8 cellular contexts compared by ENCODE assay signal in genomic region chr13:72221276-72221962, GRCh38.
A peak's percentile ranks its signal among the peaks of the same experiment; 100 is the strongest.
DNase-seq lines count a peak whose midpoint lies in the region; ATAC-seq and TF ChIP-seq lines count a peak whose summit lies in the region.

No MANE protein-coding gene starts in this region.

- H3K56ac ChIP-seq in IMR-90 (ENCODE audit: extremely low read depth, insufficient read depth, low read length): no peak overlapping the region

- H3K14ac ChIP-seq in IMR-90 (replicated peaks; ENCODE audit: low read depth, low read length): no peak overlapping the region

- no peaks in the 10 kb centered on the region for H3K4me1 ChIP-seq in IMR-90 (ENCODE audit: control insufficient read depth, insufficient read depth, low read length)
- no peaks in the 10 kb centered on the region for H3K4me1 ChIP-seq in adipocyte (ENCODE audit: control insufficient read depth, insufficient read depth, low read length)
- H3K4me1 ChIP-seq in right lobe of liver: no peaks in the 10 kb centered on the region

- BruUV-seq in IMR-90 (replicated peaks; lab: Mats Ljungman, UMichigan): no TSS peak

- no peak overlapping the region for H2AFZ ChIP-seq in IMR-90 (replicated peaks; ENCODE audit: low read length, poor library complexity)

- intact Hi-C loops in activated CD8-positive, alpha-beta T cell treated with anti-CD3 and anti-CD28 coated beads for 36 hours (cut with micrococcal nuclease): no loop called here
- intact Hi-C loops in IMR-90 (cut with micrococcal nuclease) (no loop called here), right lobe of liver (cut with DNase I) (no loop called here)
- intact Hi-C loops in activated naive CD4-positive, alpha-beta T cell treated with anti-CD3 and anti-CD28 coated beads for 36 hours (cut with micrococcal nuclease): no loop called here

- peaks cover 2% of the 10 kb centered on the region for H3K4me1 Mint-ChIP-seq in activated CD8-positive, alpha-beta T cell treated with anti-CD3 and anti-CD28 coated beads for 36 hours (ENCODE audit: low read depth)
- H3K4me1 Mint-ChIP-seq in activated CD8-positive, alpha-beta T cell treated with anti-CD3 and anti-CD28 coated beads, Interleukin-2, amount 10 ng/mL, durations not matched to agents 7 days and 5 days (ENCODE audit: low read depth): no peaks in the 10 kb centered on the region
- no peaks in the 10 kb centered on the region for H3K4me1 Mint-ChIP-seq in activated naive CD4-positive, alpha-beta T cell treated with anti-CD3 and anti-CD28 coated beads for 36 hours (ENCODE audit: low read depth)

- TF ChIP-seq POLR2A in IMR-90 (IDR thresholded peaks at IDR 0.05; ENCODE audit: low read depth, low read length) (no peak), right lobe of liver (IDR thresholded peaks at IDR 0.05) (no peak)

- H2BK5ac ChIP-seq in IMR-90 (ENCODE audit: low read depth, low read length, poor library complexity, severe bottlenecking): no peak overlapping the region

- no peaks in the 10 kb centered on the region for H3K36me3 ChIP-seq in IMR-90 (ENCODE audit: control insufficient read depth, insufficient read depth, low read length)
- no peaks in the 10 kb centered on the region for H3K36me3 ChIP-seq in adipocyte (ENCODE audit: control insufficient read depth, insufficient read depth, low read length, severe bottlenecking)
- H3K36me3 ChIP-seq in right lobe of liver: no peaks in the 10 kb centered on the region

- 0% methylated on average over 1 of the region's 9 CpGs; no CpG with 5 or more reads in 1 of the 2 experiments for WGBS in IMR-90 (ENCODE audit: extremely low coverage in 2 of 2, insufficient read length in 1 of 2), 2 experiments
- 78% methylated on average over 2 of the region's 9 CpGs for WGBS in right lobe of liver (ENCODE audit: insufficient coverage, low coverage, low lambda C conversion rate, missing lambda C conversion rate)

- no peak overlapping the region for H2BK20ac ChIP-seq in IMR-90 (ENCODE audit: low read depth, low read length)

- peak; percentile 5 for DNase-seq in activated CD8-positive, alpha-beta T cell treated with anti-CD3 and anti-CD28 coated beads for 36 hours
- DNase-seq in activated CD8-positive, alpha-beta T cell treated with anti-CD3 and anti-CD28 coated beads, Interleukin-2, amount 10 ng/mL, durations not matched to agents 7 days and 5 days: no peak
- DNase-seq in IMR-90 (no peak), adipocyte (ENCODE audit: low read depth) (peak; percentile 18), right lobe of liver (peak; percentile 17 to 56 (median 40))
- DNase-seq in activated naive CD4-positive, alpha-beta T cell treated with anti-CD3 and anti-CD28 coated beads for 36 hours: no peak

- peaks cover 10% of the 10 kb centered on the region for H3K9me3 Mint-ChIP-seq in activated CD8-positive, alpha-beta T cell treated with anti-CD3 and anti-CD28 coated beads for 36 hours
- H3K9me3 Mint-ChIP-seq in activated CD8-positive, alpha-beta T cell treated with anti-CD3 and anti-CD28 coated beads, Interleukin-2, amount 10 ng/mL, durations not matched to agents 7 days and 5 days (ENCODE audit: insufficient read depth): no peaks in the 10 kb centered on the region
- H3K9me3 Mint-ChIP-seq in activated naive CD4-positive, alpha-beta T cell treated with anti-CD3 and anti-CD28 coated beads for 36 hours: peaks cover 6% of the 10 kb centered on the region

- no peak overlapping the region for H2BK120ac ChIP-seq in IMR-90 (ENCODE audit: low read depth, low read length)

- H3K36me3 Mint-ChIP-seq in activated CD8-positive, alpha-beta T cell treated with anti-CD3 and anti-CD28 coated beads for 36 hours (ENCODE audit: low read depth): no peaks in the 10 kb centered on the region
- no peaks in the 10 kb centered on the region for H3K36me3 Mint-ChIP-seq in activated CD8-positive, alpha-beta T cell treated with anti-CD3 and anti-CD28 coated beads, Interleukin-2, amount 10 ng/mL, durations not matched to agents 7 days and 5 days (ENCODE audit: low read depth)
- H3K36me3 Mint-ChIP-seq in activated naive CD4-positive, alpha-beta T cell treated with anti-CD3 and anti-CD28 coated beads for 36 hours (ENCODE audit: low read depth): no peaks in the 10 kb centered on the region

- no peak overlapping the region for H2AK9ac ChIP-seq in IMR-90 (replicated peaks; ENCODE audit: low read depth, low read length, poor library complexity)

- no peak overlapping the region for H3K23ac ChIP-seq in IMR-90 (ENCODE audit: low read depth, low read length)

- no peak overlapping the region for H4K91ac ChIP-seq in IMR-90 (ENCODE audit: insufficient read depth, low read depth, low read length)

- H3K27me3 Mint-ChIP-seq in activated CD8-positive, alpha-beta T cell treated with anti-CD3 and anti-CD28 coated beads for 36 hours: no peaks in the 10 kb centered on the region
- no peaks in the 10 kb centered on the region for H3K27me3 Mint-ChIP-seq in activated CD8-positive, alpha-beta T cell treated with anti-CD3 and anti-CD28 coated beads, Interleukin-2, amount 10 ng/mL, durations not matched to agents 7 days and 5 days (ENCODE audit: low read depth)
- no peaks in the 10 kb centered on the region for H3K27me3 Mint-ChIP-seq in activated naive CD4-positive, alpha-beta T cell treated with anti-CD3 and anti-CD28 coated beads for 36 hours (ENCODE audit: low read depth)

- POLR2A ChIA-PET in activated CD8-positive, alpha-beta T cell treated with anti-CD3 and anti-CD28 coated beads for 36 hours (lab: Charles Lee): no interaction called here
- POLR2A ChIA-PET in activated CD8-positive, alpha-beta T cell treated with anti-CD3 and anti-CD28 coated beads, Interleukin-2, amount 10 ng/mL, durations not matched to agents 7 days and 5 days (lab: Charles Lee): no interaction called here
- POLR2A ChIA-PET in IMR-90 (lab: Charles Lee; ENCODE audit: unreplicated experiment): no interaction called here

- H3K9me3 ChIP-seq in IMR-90 (ENCODE audit: control insufficient read depth, insufficient read depth, low read length) (peaks cover 6% of the 10 kb centered on the region), adipocyte (ENCODE audit: control insufficient read depth, low read length) (no peaks in the 10 kb centered on the region), right lobe of liver (no peaks in the 10 kb centered on the region)

- no peak overlapping the region for H2BK15ac ChIP-seq in IMR-90 (ENCODE audit: low read depth, low read length)

- dilution Hi-C loops in IMR-90 (cut with HindIII; ENCODE audit: low sequenced_read_pairs, unreplicated experiment): no loop called here

- no peak for ATAC-seq in activated CD8-positive, alpha-beta T cell treated with anti-CD3 and anti-CD28 coated beads for 36 hours
- no peak for ATAC-seq in activated CD8-positive, alpha-beta T cell treated with anti-CD3 and anti-CD28 coated beads, Interleukin-2, amount 10 ng/mL, durations not matched to agents 7 days and 5 days
- ATAC-seq in IMR-90 (ENCODE audit: low read depth): peak; percentile 40; the same call in 1 of the 2 replicates
- ATAC-seq in right lobe of liver: peak; percentile 45 to 75 (median 62)
- no peak for ATAC-seq in GM21723 (IDR thresholded peaks at IDR 0.05; ENCODE audit: unreplicated experiment)
- ATAC-seq in GM21526 (IDR thresholded peaks at IDR 0.05; ENCODE audit: low FRiP score, unreplicated experiment): no peak

- H2AK5ac ChIP-seq in IMR-90 (ENCODE audit: low read depth, low read length): no peak overlapping the region

- H3K4me2 ChIP-seq in IMR-90 (ENCODE audit: low read depth, low read length): no peak overlapping the region

- H3K27me3 ChIP-seq in IMR-90 (ENCODE audit: control insufficient read depth, insufficient read depth, low read length): no peaks in the 10 kb centered on the region
- no peaks in the 10 kb centered on the region for H3K27me3 ChIP-seq in adipocyte (replicated peaks; ENCODE audit: control insufficient read depth, insufficient read depth, low read length)
- H3K27me3 ChIP-seq in right lobe of liver: no peaks in the 10 kb centered on the region

- no peak overlapping the region for H4K8ac ChIP-seq in IMR-90 (ENCODE audit: low read depth in 2 of 2, low read length in 2 of 2)

- no peak for TF ChIP-seq RAD21 in IMR-90 (IDR thresholded peaks at IDR 0.05; ENCODE audit: low read length)

- no peak overlapping the region for H3K18ac ChIP-seq in IMR-90 (ENCODE audit: low read depth, low read length)

- H3K27ac Mint-ChIP-seq in activated CD8-positive, alpha-beta T cell treated with anti-CD3 and anti-CD28 coated beads for 36 hours: no peak overlapping the region
- no peak overlapping the region for H3K27ac Mint-ChIP-seq in activated CD8-positive, alpha-beta T cell treated with anti-CD3 and anti-CD28 coated beads, Interleukin-2, amount 10 ng/mL, durations not matched to agents 7 days and 5 days
- no peak overlapping the region for H3K27ac Mint-ChIP-seq in activated naive CD4-positive, alpha-beta T cell treated with anti-CD3 and anti-CD28 coated beads for 36 hours

- H3K79me1 ChIP-seq in IMR-90 (ENCODE audit: low read depth in 1 of 2, low read length in 2 of 2): no peaks in the 10 kb centered on the region

- no peak overlapping the region for H3K27ac ChIP-seq in IMR-90 (ENCODE audit: insufficient read depth, low read length)
- H3K27ac ChIP-seq in right lobe of liver: no peak overlapping the region

- H4K20me1 ChIP-seq in IMR-90 (ENCODE audit: insufficient read depth, low read length): no peaks in the 10 kb centered on the region

- no peak overlapping the region for H3K4me3 Mint-ChIP-seq in activated CD8-positive, alpha-beta T cell treated with anti-CD3 and anti-CD28 coated beads for 36 hours
- H3K4me3 Mint-ChIP-seq in activated CD8-positive, alpha-beta T cell treated with anti-CD3 and anti-CD28 coated beads, Interleukin-2, amount 10 ng/mL, durations not matched to agents 7 days and 5 days: no peak overlapping the region
- no peak overlapping the region for H3K4me3 Mint-ChIP-seq in activated naive CD4-positive, alpha-beta T cell treated with anti-CD3 and anti-CD28 coated beads for 36 hours

- in situ Hi-C loops in IMR-90 (cut with MboI; ENCODE audit: low sequenced_read_pairs): no loop called here

- H4K5ac ChIP-seq in IMR-90 (ENCODE audit: low read depth, low read length): no peak overlapping the region

- no peaks in the 10 kb centered on the region for H3K9me1 ChIP-seq in IMR-90 (ENCODE audit: insufficient read depth, low read length)

- H3K4me3 ChIP-seq in IMR-90 (ENCODE audit: insufficient read depth, low read depth, low read length): no peak overlapping the region
- H3K4me3 ChIP-seq in adipocyte (ENCODE audit: low read length): no peak overlapping the region
- no peak overlapping the region for H3K4me3 ChIP-seq in right lobe of liver

- no peak for TF ChIP-seq CTCF in activated CD8-positive, alpha-beta T cell treated with anti-CD3 and anti-CD28 coated beads for 36 hours (IDR thresholded peaks at IDR 0.05)
- TF ChIP-seq CTCF in IMR-90 (conservative IDR thresholded peaks at IDR 0.05; ENCODE audit: low read depth, low read length): no peak
- peak; percentile 24 to 57 (median 38) for TF ChIP-seq CTCF in right lobe of liver (IDR thresholded peaks at IDR 0.05)

- H3K9ac ChIP-seq in IMR-90 (ENCODE audit: low read depth, low read length): no peak overlapping the region
- H3K9ac ChIP-seq in adipocyte (ENCODE audit: low read length): no peak overlapping the region

- H3K4ac ChIP-seq in IMR-90 (ENCODE audit: low read depth, low read length): no peak overlapping the region

- CTCF ChIA-PET in activated CD8-positive, alpha-beta T cell treated with anti-CD3 and anti-CD28 coated beads for 36 hours (lab: Charles Lee): no interaction called here
- CTCF ChIA-PET in activated CD8-positive, alpha-beta T cell treated with anti-CD3 and anti-CD28 coated beads, Interleukin-2, amount 10 ng/mL, durations not matched to agents 7 days and 5 days (lab: Charles Lee): no interaction called here
- CTCF ChIA-PET in IMR-90 (lab: Yijun Ruan, JAX): no interaction called here
- CTCF ChIA-PET in activated naive CD4-positive, alpha-beta T cell treated with anti-CD3 and anti-CD28 coated beads for 36 hours (lab: Charles Lee): interaction anchor here (1.0 kb wide), 1 partner anchor 11 kb away, joined by 4 read pairs; no protein-coding TSS in a partner anchor

Comparison
In these comparisons a context has a peak if more than half of its experiments do, and no peak if none do; other contexts are left out.
1. DNase-seq: peak in activated CD8-positive, alpha-beta T cell treated with anti-CD3 and anti-CD28 coated beads for 36 hours (single experiment), adipocyte (single experiment) and right lobe of liver (3 of 3); none in activated CD8-positive, alpha-beta T cell treated with anti-CD3 and anti-CD28 coated beads, Interleukin-2, amount 10 ng/mL, durations not matched to agents 7 days and 5 days (single experiment), IMR-90 (single experiment) and activated naive CD4-positive, alpha-beta T cell treated with anti-CD3 and anti-CD28 coated beads for 36 hours (single experiment).
2. ATAC-seq: peak in IMR-90 (single experiment) and right lobe of liver (4 of 4); none in activated CD8-positive, alpha-beta T cell treated with anti-CD3 and anti-CD28 coated beads for 36 hours (single experiment), activated CD8-positive, alpha-beta T cell treated with anti-CD3 and anti-CD28 coated beads, Interleukin-2, amount 10 ng/mL, durations not matched to agents 7 days and 5 days (single experiment), GM21723 (single experiment) and GM21526 (single experiment).
3. CTCF ChIP-seq: peak in right lobe of liver (4 of 4); none in activated CD8-positive, alpha-beta T cell treated with anti-CD3 and anti-CD28 coated beads for 36 hours (single experiment) and IMR-90 (single experiment).